8 cellular contexts compared by ENCODE assay signal in genomic region chr20:32110173-32110704, GRCh38. TPM values are rescaled to one million over a fixed set of nuclear protein-coding genes. Genes with fewer than 3 reads are reported as not detected.
DNase-seq lines count a peak whose midpoint lies in the region; ATAC-seq and TF ChIP-seq lines count a peak whose summit lies in the region.

No MANE protein-coding gene starts in this region.

- POLR2A ChIA-PET in AG04449 (lab: Yijun Ruan, JAX) (interaction anchor here (1.3 kb wide), 1 partner anchor 13 kb away, joined by 3 read pairs; no protein-coding TSS in a partner anchor), HCT116 (lab: Charles Lee) (no interaction called here)

- BruUV-seq in HCT116 (replicated peaks; lab: Mats Ljungman, UMichigan): no TSS peak

- no peaks in the 10 kb centered on the region for H3K9me3 Mint-ChIP-seq in activated naive CD4-positive, alpha-beta T cell treated with anti-CD3 and anti-CD28 coated beads, Interleukin-2, amount 50 U/mL, for 72 hours

- H3K9me3 ChIP-seq in HCT116 (ENCODE audit: control insufficient read depth in 1 of 2, insufficient read depth in 1 of 2, low read depth in 1 of 2, low read length in 2 of 2): no peaks in the 10 kb centered on the region
- H3K9me3 ChIP-seq in thyroid gland: no peaks in the 10 kb centered on the region

- H3K79me2 ChIP-seq in HCT116 (ENCODE audit: insufficient read depth, low read length): peaks cover 57% of the 10 kb centered on the region

- peak overlapping the region; percentile 86 for H3K4me2 ChIP-seq in HCT116 (ENCODE audit: low read length)

- RAD21 ChIA-PET in HCT116 (lab: Charles Lee; ENCODE audit: low non-redundant PET in 1 of 2, low total read pairs in 2 of 2, uncharacterized antibody in 2 of 2, unreplicated experiment in 2 of 2): no interaction called here

- 3 to 6% methylated on average over 8 of the region's 8 CpGs for WGBS in thyroid gland, 2 donors

- peaks cover 6% of the 10 kb centered on the region; the same call in 1 of the 2 replicates for H4K20me1 ChIP-seq in HCT116 (ENCODE audit: insufficient read depth)

- H3K36me3 Mint-ChIP-seq in activated naive CD4-positive, alpha-beta T cell treated with anti-CD3 and anti-CD28 coated beads, Interleukin-2, amount 50 U/mL, for 72 hours: peaks cover 15 to 25% of the 10 kb centered on the region in 2 donors

- intact Hi-C loops in HCT116 (cut with micrococcal nuclease): no loop called here
- intact Hi-C loops in thyroid gland (cut with DNase I): loop anchor here (10.0 kb wide), 1 partner anchor 95 kb away; the partner anchor contains the start of genes PLAGL2 and POFUT1

- no peak for TF ChIP-seq CTCF in AG04449 (IDR thresholded peaks at IDR 0.05; ENCODE audit: insufficient read depth, low read length, missing control alignments)
- TF ChIP-seq CTCF in HCT116 (IDR thresholded peaks at IDR 0.05 in 2 of 3, conservative IDR thresholded peaks at IDR 0.05 in 1 of 3; ENCODE audit: borderline replicate concordance in 1 of 3, insufficient read depth in 1 of 3, low read depth in 2 of 3, low read length in 2 of 3): no peak
- no peak for TF ChIP-seq CTCF in kidney epithelial cell (IDR thresholded peaks at IDR 0.05; ENCODE audit: insufficient read depth, low read length, poor library complexity, severe bottlenecking)
- TF ChIP-seq CTCF in thyroid gland (IDR thresholded peaks at IDR 0.05): no peak

- no peak for TF ChIP-seq RAD21 in HCT116 (IDR thresholded peaks at IDR 0.05; ENCODE audit: low read depth)

- H2AFZ ChIP-seq in HCT116 (ENCODE audit: low read depth, low read length, poor library complexity, severe bottlenecking): no peak overlapping the region

- no peak for DNase-seq in AG04449 (ENCODE audit: low read depth, low spot score)
- DNase-seq in HCT116 (ENCODE audit: low read depth, low spot score): no peak
- no peak for DNase-seq in activated naive CD4-positive, alpha-beta T cell treated with anti-CD3 and anti-CD28 coated beads, Interleukin-2, amount 50 U/mL, for 72 hours (ENCODE audit: low spot score in 2 of 2)
- DNase-seq in kidney epithelial cell (ENCODE audit: low read depth): no peak
- DNase-seq in thyroid gland: no peak
- no peak for DNase-seq in HPDE6-E6E7 (ENCODE audit: extremely low spot score)
- DNase-seq in activated CD4-positive, alpha-beta T cell treated with anti-CD3 and anti-CD28 coated beads for 1 hour: no peak

- H3K4me3 ChIP-seq in AG04449 (ENCODE audit: low read depth, low read length) (peak overlapping the region; percentile 98), HCT116 (replicated peaks in 1 of 2; ENCODE audit: low read depth in 1 of 2, low read length in 2 of 2) (peak overlapping the region; percentile 90 to 97), kidney epithelial cell (ENCODE audit: low read depth, low read length) (peak overlapping the region; percentile 75), thyroid gland (replicated peaks in 1 of 3) (peak overlapping the region; percentile 69 to 79 (median 72))

- CTCF ChIA-PET in AG04449 (lab: Yijun Ruan, JAX) (interaction anchor here (0.9 to 3.0 kb wide), 3 partner anchors 19 to 287 kb away, joined by 3 to 15 read pairs (median 5); partner anchors contain the start of gene PDRG1), HCT116 (lab: Charles Lee) (interaction anchor here (0.6 kb wide), 1 partner anchor 257 kb away, joined by 3 read pairs; no protein-coding TSS in a partner anchor)

- TF ChIP-seq POLR2A in HCT116 (IDR thresholded peaks at IDR 0.05; ENCODE audit: borderline replicate concordance, extremely low read depth, insufficient read depth, insufficient read length) (no peak), thyroid gland (IDR thresholded peaks at IDR 0.05) (no peak)

- H3K27ac ChIP-seq in HCT116 (ENCODE audit: low read depth, low read length): peak overlapping the region; percentile 98
- H3K27ac ChIP-seq in thyroid gland: peak overlapping the region in 1 of 3 donors; percentile 100

- H3K9ac ChIP-seq in HCT116 (ENCODE audit: low read length): peak overlapping the region; percentile 95

- H3K9me2 ChIP-seq in HCT116 (ENCODE audit: insufficient read depth): no peaks in the 10 kb centered on the region

- H3K36me3 ChIP-seq in HCT116 (ENCODE audit: control insufficient read depth in 1 of 2, insufficient read depth in 2 of 2, low read length in 2 of 2): peaks cover 6 to 8% of the 10 kb centered on the region in 2 experiments; a peak in 2 of 4 replicates
- no peaks in the 10 kb centered on the region for H3K36me3 ChIP-seq in kidney epithelial cell (ENCODE audit: control insufficient read depth, insufficient read depth, low read length)
- H3K36me3 ChIP-seq in thyroid gland: no peaks in the 10 kb centered on the region

- H3K4me1 ChIP-seq in HCT116 (ENCODE audit: control insufficient read depth in 1 of 2, insufficient read depth in 2 of 2, low read length in 2 of 2) (peaks cover 6 to 17% of the 10 kb centered on the region in 2 experiments), thyroid gland (peaks cover 16 to 17% of the 10 kb centered on the region in 2 donors)

- H3K27ac Mint-ChIP-seq in activated naive CD4-positive, alpha-beta T cell treated with anti-CD3 and anti-CD28 coated beads, Interleukin-2, amount 50 U/mL, for 72 hours: peak overlapping the region; percentile 99 to 100

- ATAC-seq in HCT116 (no peak), GM18517 (IDR thresholded peaks at IDR 0.05; ENCODE audit: unreplicated experiment) (no peak)
- ATAC-seq in activated naive CD4-positive, alpha-beta T cell treated with anti-CD3 and anti-CD28 coated beads, Interleukin-2, amount 50 U/mL, for 72 hours: no peak

- H3K27me3 ChIP-seq in HCT116 (ENCODE audit: insufficient read depth, low read length): no peaks in the 10 kb centered on the region
- no peaks in the 10 kb centered on the region for H3K27me3 ChIP-seq in kidney epithelial cell (ENCODE audit: control insufficient read depth, insufficient read depth, low read length)
- H3K27me3 ChIP-seq in thyroid gland: no peaks in the 10 kb centered on the region

TF ChIP-seq in HCT116, 20 proteins besides CTCF, POLR2A, EP300 and RAD21:
- TF ChIP-seq ELF1 (IDR thresholded peaks at IDR 0.05; ENCODE audit: borderline replicate concordance, low read depth) (no peak), REST (IDR thresholded peaks at IDR 0.05; ENCODE audit: low read depth) (no peak), CEBPB (IDR thresholded peaks at IDR 0.05; ENCODE audit: low read depth) (no peak), ATF3 (IDR thresholded peaks at IDR 0.05) (no peak), ZNF274 (IDR thresholded peaks at IDR 0.05; ENCODE audit: low read depth, low read length) (no peak), YY1 (IDR thresholded peaks at IDR 0.05; ENCODE audit: extremely low read depth, insufficient replicate concordance, low read depth, low read length) (no peak), JUND (IDR thresholded peaks at IDR 0.05) (no peak), FOSL1 (IDR thresholded peaks at IDR 0.05; ENCODE audit: low read depth) (no peak), SIN3A (IDR thresholded peaks at IDR 0.05; ENCODE audit: low read depth) (no peak), EZH2phosphoT487 (IDR thresholded peaks at IDR 0.05; ENCODE audit: borderline replicate concordance) (no peak), EZH2 (IDR thresholded peaks at IDR 0.05) (no peak), ZFX (IDR thresholded peaks at IDR 0.05) (no peak)

RNA-seq across cellular contexts. Expression of gene TM9SF4, which starts 0.7 kb away (rescaled TPM):
- total RNA-seq in HCT116 (2021; ENCODE audit: unreplicated experiment) (51.2 TPM), kidney epithelial cell (39.6 and 43.4 TPM in 2 replicates), thyroid gland (10 to 100 TPM; 28.8 to 46.0 (median 38.0) TPM)
- polyA plus RNA-seq in HCT116 (2012): 39.6 and 40.1 TPM in 2 replicates
- total RNA-seq in activated naive CD4-positive, alpha-beta T cell treated with anti-CD3 and anti-CD28 coated beads, Interleukin-2, amount 50 U/mL, for 72 hours: 10 to 100 TPM; 41.0 to 45.4 TPM

RNA-seq across cellular contexts. Expression of gene HCK, which starts 58.2 kb away (rescaled TPM):
- total RNA-seq in HCT116 (2021; ENCODE audit: unreplicated experiment) (0.17 TPM), kidney epithelial cell (0.17 and 0.34 TPM in 2 replicates), thyroid gland (1 to 10 TPM; 3.1 to 5.9 (median 4.8) TPM)
- 0.09 TPM in 1 of 2 replicates, not detected in the other for polyA plus RNA-seq in HCT116 (2012)
- under 1 TPM in 1 of 2 donors, not detected in 1; 0.16 TPM for total RNA-seq in activated naive CD4-positive, alpha-beta T cell treated with anti-CD3 and anti-CD28 coated beads, Interleukin-2, amount 50 U/mL, for 72 hours
